Comparison of ENCODE assay signal across 19 cellular contexts in the genomic region with DNA sequence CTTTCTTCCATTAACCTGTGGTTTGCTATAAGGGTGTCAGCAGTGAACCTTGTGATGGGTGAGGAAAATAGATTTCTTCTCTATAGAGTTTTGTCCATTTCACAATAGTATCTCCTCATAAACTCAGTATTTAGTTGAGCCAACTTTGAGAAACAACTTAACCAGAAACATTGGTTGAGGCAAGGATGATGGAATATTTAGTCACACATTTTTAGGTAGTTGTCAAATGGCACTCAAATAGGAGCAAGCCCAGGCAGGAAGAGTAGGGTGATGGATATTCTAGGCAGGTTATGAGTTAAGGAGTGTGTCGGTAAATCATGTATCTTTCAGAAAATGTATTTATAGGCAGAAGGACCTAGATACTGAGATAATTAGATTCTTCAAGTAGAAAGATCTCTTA.
DNase-seq lines count a peak whose midpoint lies in the region; ATAC-seq and TF ChIP-seq lines count a peak whose summit lies in the region.
"Had no signal": no experiment of that assay in that cellular context is flagged by ENCODE, and none has a peak within 500 bp of the region (broad histone marks: within the 10 kb centered on the region; RNA-seq: fewer than 3 reads in every experiment).

No MANE protein-coding gene starts in this region.

- H3K27ac ChIP-seq in RWPE2 (ENCODE audit: poor library complexity, severe bottlenecking) = no peak overlapping the region
- no peak overlapping the region for H3K27ac ChIP-seq in H9 (ENCODE audit: insufficient read length, low read depth, low read length)
- H3K27ac ChIP-seq: 22Rv1, BLaER1, C4-2B, GM23248 had no signal

- H3T11ph ChIP-seq in H9 (ENCODE audit: low read length) = no peak overlapping the region

- CTCF ChIA-PET in activated naive CD4-positive, alpha-beta T cell treated with anti-CD3 and anti-CD28 coated beads, Interleukin-2, amount 10 ng/mL, durations not matched to agents 7 days and 5 days (lab: Charles Lee) = no interaction called here

- H3K36me3 ChIP-seq in RWPE2 (ENCODE audit: low read depth) = no peaks in the 10 kb centered on the region
- H3K36me3 ChIP-seq: BLaER1 had no signal

- H3K27me3 Mint-ChIP-seq in activated naive CD4-positive, alpha-beta T cell treated with anti-CD3 and anti-CD28 coated beads, Interleukin-2, amount 10 ng/mL, durations not matched to agents 7 days and 5 days = no peaks in the 10 kb centered on the region
- H3K27me3 Mint-ChIP-seq in H9 (ENCODE audit: low read depth) = no peaks in the 10 kb centered on the region
- H3K27me3 Mint-ChIP-seq: B cell; CD4-positive, CD25-positive, alpha-beta regulatory T cell had no signal

- TF ChIP-seq CTCF in RWPE2 (IDR thresholded peaks at IDR 0.05; ENCODE audit: poor library complexity, severe bottlenecking) = no peak
- TF ChIP-seq CTCF in epithelial cell of esophagus (IDR thresholded peaks at IDR 0.05; ENCODE audit: insufficient read depth, low read depth, low read length, missing control alignments) = no peak
- no peak for TF ChIP-seq CTCF in H9 (conservative IDR thresholded peaks at IDR 0.05)

- H3K27me3 ChIP-seq in RWPE2 (ENCODE audit: insufficient read depth, poor library complexity, severe bottlenecking) (no peaks in the 10 kb centered on the region), H9 (ENCODE audit: insufficient read depth, low read length) (no peaks in the 10 kb centered on the region)
- H3K27me3 ChIP-seq: BLaER1 had no signal

- WGBS in H9 (ENCODE audit: extremely low coverage, insufficient read length, low lambda C conversion rate) = no CpG with 5 or more reads among the region's 1 CpG

- no peak overlapping the region for H2AK5ac ChIP-seq in H9 (ENCODE audit: insufficient read length, low read length)

- no peak overlapping the region for H2BK120ac ChIP-seq in H9 (ENCODE audit: low read depth, low read length, poor library complexity, severe bottlenecking)

- H3K23me2 ChIP-seq in H9 (ENCODE audit: insufficient read length, low read depth, low read length, poor library complexity, severe bottlenecking) = no peaks in the 10 kb centered on the region

- H3K18ac ChIP-seq in H9 (ENCODE audit: insufficient read length, low read depth, low read length) = no peak overlapping the region

- no peaks in the 10 kb centered on the region for H3K4me1 ChIP-seq in RWPE2 (ENCODE audit: insufficient read depth, poor library complexity, severe bottlenecking)
- no peaks in the 10 kb centered on the region for H3K4me1 ChIP-seq in H9 (ENCODE audit: insufficient read depth, low read length)
- H3K4me1 ChIP-seq: BLaER1, Caco-2 had no signal

- H4K8ac ChIP-seq in H9 (replicated peaks; ENCODE audit: insufficient read length, low read depth, low read length) = no peak overlapping the region

- no peak overlapping the region for H3K4ac ChIP-seq in H9 (ENCODE audit: low read depth, low read length)

- H3K79me2 ChIP-seq in H9 (ENCODE audit: insufficient read depth, low read length) = no peaks in the 10 kb centered on the region

- H3K27ac Mint-ChIP-seq in activated naive CD4-positive, alpha-beta T cell treated with anti-CD3 and anti-CD28 coated beads, Interleukin-2, amount 10 ng/mL, durations not matched to agents 7 days and 5 days = peak overlapping the region; percentile 16
- H3K27ac Mint-ChIP-seq in H9 = no peak overlapping the region
- H3K27ac Mint-ChIP-seq: B cell; CD4-positive, CD25-positive, alpha-beta regulatory T cell; CD8-positive, alpha-beta T cell had no signal

- H3K9me3 Mint-ChIP-seq in activated naive CD4-positive, alpha-beta T cell treated with anti-CD3 and anti-CD28 coated beads, Interleukin-2, amount 10 ng/mL, durations not matched to agents 7 days and 5 days = peaks cover 6% of the 10 kb centered on the region
- H3K9me3 Mint-ChIP-seq in H9 = no peaks in the 10 kb centered on the region; a peak in 1 of 5 replicates

- no peak overlapping the region for H3K4me2 ChIP-seq in H9 (ENCODE audit: insufficient read depth, insufficient read length, low read length)
- H3K4me2 ChIP-seq: BLaER1 had no signal

- H3K79me1 ChIP-seq in H9 (ENCODE audit: insufficient read depth, low read depth, low read length, poor library complexity, severe bottlenecking) = no peaks in the 10 kb centered on the region

- H3K4me3 Mint-ChIP-seq in activated naive CD4-positive, alpha-beta T cell treated with anti-CD3 and anti-CD28 coated beads, Interleukin-2, amount 10 ng/mL, durations not matched to agents 7 days and 5 days = no peak overlapping the region
- H3K4me3 Mint-ChIP-seq in H9 = no peak overlapping the region
- H3K4me3 Mint-ChIP-seq: B cell; CD4-positive, CD25-positive, alpha-beta regulatory T cell; CD8-positive, alpha-beta T cell had no signal

- H4K5ac ChIP-seq in H9 (ENCODE audit: insufficient read length, low read depth, low read length) = no peak overlapping the region

- no peaks in the 10 kb centered on the region for H3K4me1 Mint-ChIP-seq in activated naive CD4-positive, alpha-beta T cell treated with anti-CD3 and anti-CD28 coated beads, Interleukin-2, amount 10 ng/mL, durations not matched to agents 7 days and 5 days
- no peaks in the 10 kb centered on the region for H3K4me1 Mint-ChIP-seq in H9
- H3K4me1 Mint-ChIP-seq: B cell; CD4-positive, CD25-positive, alpha-beta regulatory T cell had no signal

- no peak overlapping the region for H4K91ac ChIP-seq in H9 (ENCODE audit: insufficient read length, low read depth, low read length)

- no peak overlapping the region for H2BK20ac ChIP-seq in H9 (ENCODE audit: low read depth, low read length, poor library complexity, severe bottlenecking)

- no peaks in the 10 kb centered on the region for H4K20me1 ChIP-seq in H9 (ENCODE audit: control insufficient read depth, insufficient read depth, insufficient read length)
- H4K20me1 ChIP-seq: BLaER1 had no signal

- H3K36me3 Mint-ChIP-seq in activated naive CD4-positive, alpha-beta T cell treated with anti-CD3 and anti-CD28 coated beads, Interleukin-2, amount 10 ng/mL, durations not matched to agents 7 days and 5 days = no peaks in the 10 kb centered on the region
- H3K36me3 Mint-ChIP-seq in H9 (ENCODE audit: insufficient read depth in 1 of 3, low read depth in 3 of 3) = no peaks in the 10 kb centered on the region
- H3K36me3 Mint-ChIP-seq: CD4-positive, CD25-positive, alpha-beta regulatory T cell; CD8-positive, alpha-beta T cell had no signal

- no peak overlapping the region for H2AFZ ChIP-seq in H9 (ENCODE audit: low read length)
- H2AFZ ChIP-seq: GM23248 had no signal

- H2BK12ac ChIP-seq in H9 (ENCODE audit: insufficient read length, low read depth, low read length) = no peak overlapping the region

- no peak overlapping the region for H3K9ac ChIP-seq in H9 (ENCODE audit: extremely low read depth, insufficient read length, low read length)
- H3K9ac ChIP-seq: BLaER1, GM23248 had no signal

- no peak overlapping the region for H2BK5ac ChIP-seq in H9 (ENCODE audit: insufficient read length, low read length)

- H2BK15ac ChIP-seq in H9 (ENCODE audit: low read depth, low read length) = no peak overlapping the region

- no peaks in the 10 kb centered on the region for H3K9me3 ChIP-seq in RWPE2 (ENCODE audit: severe bottlenecking)
- H3K9me3 ChIP-seq in H9 (ENCODE audit: control insufficient read depth, low read depth, low read length) = no peaks in the 10 kb centered on the region
- H3K9me3 ChIP-seq: BLaER1, Caco-2 had no signal

- no peak for DNase-seq in activated naive CD4-positive, alpha-beta T cell treated with anti-CD3 and anti-CD28 coated beads, Interleukin-2, amount 10 ng/mL, durations not matched to agents 7 days and 5 days
- DNase-seq in activated naive CD4-positive, alpha-beta T cell treated with anti-CD3 and anti-CD28 coated beads, Interleukin-2, amount 50 U/mL, for 16 hours = no peak
- no peak for DNase-seq in RWPE2 (ENCODE audit: low spot score)
- DNase-seq in epithelial cell of esophagus (ENCODE audit: low read depth) = peak; percentile 93
- no peak for DNase-seq in H9
- DNase-seq in stimulated activated CD4-positive, alpha-beta T cell treated with anti-CD3 and anti-CD28 coated beads, Interleukin-2, amount 100 ng/mL, for 48 hours = no peak
- DNase-seq in hippocampal formation (lab: John Stamatoyannopoulos, UW) = no peak
- DNase-seq: Caco-2; CD4-positive, CD25-positive, alpha-beta regulatory T cell; CD8-positive, alpha-beta T cell; DMS153; DND-41; GM23248; H7 had no signal

- H3K56ac ChIP-seq in H9 (ENCODE audit: insufficient read length, low read depth, low read length) = no peak overlapping the region

- ATAC-seq in RWPE2 (ENCODE audit: low read depth) = peak; percentile 42; the same call in 1 of the 3 replicates
- ATAC-seq: CD8-positive, alpha-beta T cell; HCT116 had no signal

- no peak overlapping the region for H3K14ac ChIP-seq in H9 (ENCODE audit: insufficient read depth, low read length)

- H3K23ac ChIP-seq in H9 (ENCODE audit: insufficient read length, low read depth, low read length) = no peak overlapping the region

- H3K4me3 ChIP-seq in RWPE2 (ENCODE audit: severe bottlenecking) = no peak overlapping the region
- H3K4me3 ChIP-seq in epithelial cell of esophagus (ENCODE audit: low read length) = no peak overlapping the region
- H3K4me3 ChIP-seq: BLaER1, GM23248 had no signal
